Comparison of ENCODE assay signal across 20 cellular contexts in the genomic region with DNA sequence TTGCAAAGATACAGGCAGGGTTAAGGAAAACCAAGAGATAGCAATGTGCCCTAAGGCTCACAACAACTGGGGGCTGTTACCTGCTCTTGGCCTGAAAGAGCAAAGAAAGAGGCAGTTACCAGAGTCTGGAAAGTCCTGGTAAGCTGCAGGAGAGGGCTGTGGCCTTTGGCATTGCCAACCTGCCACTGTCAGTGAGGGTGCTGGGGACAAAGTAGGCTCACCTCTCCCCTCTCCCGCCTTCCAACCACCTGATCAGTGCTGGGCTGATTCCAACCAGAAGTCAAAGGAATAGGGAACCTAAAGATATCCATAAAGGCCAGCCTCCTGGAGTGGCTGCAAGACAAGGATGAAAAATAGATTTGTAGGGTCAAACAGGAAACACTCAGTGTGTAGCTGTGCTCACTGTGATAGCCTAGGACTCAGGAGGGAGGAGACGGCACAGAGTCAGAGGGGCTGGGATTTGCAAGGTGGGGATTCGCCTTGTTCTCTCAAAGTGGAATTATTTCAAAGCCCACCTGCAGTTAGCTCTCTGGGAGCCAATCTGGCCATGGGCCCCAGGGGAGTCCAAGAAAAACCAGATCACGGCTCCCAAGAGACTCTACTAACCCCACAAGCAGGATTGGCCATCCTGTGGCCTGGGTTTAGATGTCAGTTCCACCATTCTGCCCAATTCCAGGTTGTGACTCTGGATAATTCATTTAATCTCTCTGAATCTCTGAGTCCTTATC.
"Had no signal": no experiment of that assay in that cellular context is flagged by ENCODE, and none has a peak within 500 bp of the region (broad histone marks: within the 10 kb centered on the region; RNA-seq: fewer than 3 reads in every experiment).

No MANE protein-coding gene starts in this region.

- H3K36me3 ChIP-seq: breast epithelium, colonic mucosa, lower lobe of right lung, spleen, thyroid gland, upper lobe of right lung had no signal

- H3K27ac Mint-ChIP-seq: activated naive CD8-positive, alpha-beta T cell treated with anti-CD3 and anti-CD28 coated beads for 36 hours; effector memory CD8-positive, alpha-beta T cell; naive B cell; T-helper 1 cell treated with Interleukin-12 subunit alpha and Interleukin-12 subunit beta and Interleukin-4 antibody, amounts not matched to agents 30 μg/mL and 1 μg/mL, for 36 hours; WTC11 had no signal

- H3K9me3 Mint-ChIP-seq: activated naive CD8-positive, alpha-beta T cell treated with anti-CD3 and anti-CD28 coated beads for 36 hours; effector memory CD8-positive, alpha-beta T cell; T-helper 1 cell treated with Interleukin-12 subunit alpha and Interleukin-12 subunit beta and Interleukin-4 antibody, amounts not matched to agents 30 μg/mL and 1 μg/mL, for 36 hours; WTC11 had no signal

- H3K27me3 Mint-ChIP-seq: effector memory CD8-positive, alpha-beta T cell had no signal

- DNase-seq: activated naive CD4-positive, alpha-beta T cell treated with Interleukin-2 at 50 U/mL for 16 hours; activated naive CD8-positive, alpha-beta T cell treated with anti-CD3 and anti-CD28 coated beads for 36 hours; activated T-cell treated with anti-CD3 and anti-CD28 coated beads, Interleukin-2, amount 50 U/mL, for 48 hours; colonic mucosa; dorsolateral prefrontal cortex; effector memory CD8-positive, alpha-beta T cell; lower lobe of right lung; mesendoderm; naive B cell; occipital lobe; spleen; stimulated activated CD4-positive, alpha-beta T cell treated with anti-CD3 and anti-CD28 coated beads, Interleukin-4, amount 100 ng/mL, for 1 hour; stimulated activated naive CD4-positive, alpha-beta T cell treated with Interleukin-2 at 50 U/mL for 16 hours; T1000; thyroid gland; upper lobe of right lung had no signal

- H3K27ac ChIP-seq: breast epithelium, colonic mucosa, dorsolateral prefrontal cortex, lower lobe of right lung, spleen, thyroid gland, upper lobe of right lung had no signal

- H3K9me3 ChIP-seq: breast epithelium, colonic mucosa, lower lobe of right lung, spleen, thyroid gland, upper lobe of right lung had no signal

- H3K4me1 ChIP-seq: breast epithelium, colonic mucosa, thyroid gland had no signal

- H3K36me3 Mint-ChIP-seq: activated naive CD8-positive, alpha-beta T cell treated with anti-CD3 and anti-CD28 coated beads for 36 hours; naive B cell; WTC11 had no signal

- H3K4me3 Mint-ChIP-seq: activated naive CD8-positive, alpha-beta T cell treated with anti-CD3 and anti-CD28 coated beads for 36 hours; effector memory CD8-positive, alpha-beta T cell; naive B cell; T-helper 1 cell treated with Interleukin-12 subunit alpha and Interleukin-12 subunit beta and Interleukin-4 antibody, amounts not matched to agents 30 μg/mL and 1 μg/mL, for 36 hours; WTC11 had no signal

- ATAC-seq: effector memory CD8-positive, alpha-beta T cell; esophagus mucosa; lower lobe of right lung; upper lobe of right lung; WTC11 had no signal

- H3K4me3 ChIP-seq: breast epithelium, colonic mucosa, dorsolateral prefrontal cortex, lower lobe of right lung, spleen, thyroid gland, upper lobe of right lung had no signal

- H3K27me3 ChIP-seq: breast epithelium, colonic mucosa, dorsolateral prefrontal cortex, spleen, thyroid gland, upper lobe of right lung had no signal
